In genomic region chr9:27548055-27548741, GRCh38 we compare ENCODE assay signal across 8 cellular contexts. TPM values are rescaled to one million over a fixed set of nuclear protein-coding genes. Genes with fewer than 3 reads are reported as not detected.
DNase-seq lines count a peak whose midpoint lies in the region; ATAC-seq and TF ChIP-seq lines count a peak whose summit lies in the region.

No MANE protein-coding gene starts in this region.

- H3K4me3 ChIP-seq in Peyer's patch (no peak overlapping the region), fibroblast of pulmonary artery (replicated peaks; ENCODE audit: low read depth, low read length) (no peak overlapping the region), psoas muscle (no peak overlapping the region)

- no peaks in the 10 kb centered on the region for H3K36me3 ChIP-seq in Peyer's patch
- peaks cover 2 to 49% of the 10 kb centered on the region in 2 donors for H3K36me3 ChIP-seq in psoas muscle (ENCODE audit: insufficient read depth in 1 of 2, low read depth in 1 of 2)

- peak; percentile 63 for ATAC-seq in GM19395 (IDR thresholded peaks at IDR 0.05; ENCODE audit: unreplicated experiment)
- peak; percentile 79 to 90 (median 86) for ATAC-seq in psoas muscle
- ATAC-seq in HG02885 (IDR thresholded peaks at IDR 0.05; ENCODE audit: poor library complexity, unreplicated experiment), result no peak

- peak; percentile 52 for TF ChIP-seq CTCF in AG09319 (IDR thresholded peaks at IDR 0.05; ENCODE audit: low read depth, low read length)
- TF ChIP-seq CTCF in Peyer's patch (IDR thresholded peaks at IDR 0.05), result peak in 4 of 6 experiments; percentile 36 to 68 (median 66)
- peak; percentile 46 for TF ChIP-seq CTCF in fibroblast of pulmonary artery (IDR thresholded peaks at IDR 0.05; ENCODE audit: low read length, missing control alignments)
- peak; percentile 52 for TF ChIP-seq CTCF in psoas muscle (IDR thresholded peaks at IDR 0.05)

- 37 to 46% (median 41%) methylated on average over 10 of the region's 10 CpGs for WGBS in psoas muscle, 3 donors

- no peak for DNase-seq in AG09319 (ENCODE audit: extremely low read depth, low read depth)
- DNase-seq in Peyer's patch, result no peak
- peak; percentile 69 for DNase-seq in fibroblast of pulmonary artery (ENCODE audit: low read depth)
- DNase-seq in psoas muscle, result no peak
- DNase-seq in HK-2 (ENCODE audit: unreplicated experiment), result no peak
- DNase-seq in ecto neural progenitor cell (ENCODE audit: low spot score), result no peak

- H3K9me3 ChIP-seq in Peyer's patch, result no peaks in the 10 kb centered on the region
- H3K9me3 ChIP-seq in psoas muscle, result no peaks in the 10 kb centered on the region

- intact Hi-C loops in psoas muscle (cut with DNase I), result loop anchor here in 1 of 2 donors (1.0 kb wide), 1 partner anchor 215 kb away; no protein-coding TSS in a partner anchor

- H3K27ac ChIP-seq in Peyer's patch (no peak overlapping the region), psoas muscle (peak overlapping the region; percentile 24)

- no peaks in the 10 kb centered on the region for H3K27me3 ChIP-seq in Peyer's patch
- H3K27me3 ChIP-seq in psoas muscle (ENCODE audit: insufficient read depth in 3 of 3, low read length in 2 of 3), result no peaks in the 10 kb centered on the region

- no peak for TF ChIP-seq POLR2A in Peyer's patch (IDR thresholded peaks at IDR 0.05)

- H3K4me1 ChIP-seq in Peyer's patch (no peaks in the 10 kb centered on the region), psoas muscle (peaks cover 27% of the 10 kb centered on the region)

RNA-seq across cellular contexts. Expression of gene MOB3B, which starts 18.6 kb away (rescaled TPM):
- total RNA-seq in Peyer's patch (10 to 100 TPM; 24.8 to 65.7 (median 36.4) TPM), psoas muscle (1 to 10 TPM; 1.1 to 4.5 (median 1.9) TPM)
- 1 to 10 TPM in 2 of 3 donors, under 1 TPM in 1; 0.57 to 3.8 (median 1.8) TPM for polyA plus RNA-seq in psoas muscle

RNA-seq across cellular contexts. Expression of gene IFNK, which starts 24.1 kb away (rescaled TPM):
- total RNA-seq in Peyer's patch, result not detected
- not detected for total RNA-seq in psoas muscle
- polyA plus RNA-seq in psoas muscle, result not detected

RNA-seq across cellular contexts. Expression of gene C9orf72, which starts 25.1 kb away (rescaled TPM):
- total RNA-seq in Peyer's patch, result 10 to 100 TPM; 13.1 to 30.5 (median 15.1) TPM
- total RNA-seq in psoas muscle, result 10 to 100 TPM; 12.9 to 26.8 (median 19.6) TPM
- polyA plus RNA-seq in psoas muscle, result 10 to 100 TPM; 10.5 to 21.3 (median 13.1) TPM

Comparison
In these comparisons a context has a peak if more than half of its experiments do, and no peak if none do; other contexts are left out.
1. RNA of gene MOB3B, which starts 18.6 kb away (total RNA-seq): 24.8 to 65.7 TPM in Peyer's patch; 1.1 to 4.5 TPM in psoas muscle; every median in the first group is over 4 times any median in the second.
2. Peak in every context shown above with its lines, with median percentiles within 50 percentile points of each other: CTCF ChIP-seq.